In the genomic region with DNA sequence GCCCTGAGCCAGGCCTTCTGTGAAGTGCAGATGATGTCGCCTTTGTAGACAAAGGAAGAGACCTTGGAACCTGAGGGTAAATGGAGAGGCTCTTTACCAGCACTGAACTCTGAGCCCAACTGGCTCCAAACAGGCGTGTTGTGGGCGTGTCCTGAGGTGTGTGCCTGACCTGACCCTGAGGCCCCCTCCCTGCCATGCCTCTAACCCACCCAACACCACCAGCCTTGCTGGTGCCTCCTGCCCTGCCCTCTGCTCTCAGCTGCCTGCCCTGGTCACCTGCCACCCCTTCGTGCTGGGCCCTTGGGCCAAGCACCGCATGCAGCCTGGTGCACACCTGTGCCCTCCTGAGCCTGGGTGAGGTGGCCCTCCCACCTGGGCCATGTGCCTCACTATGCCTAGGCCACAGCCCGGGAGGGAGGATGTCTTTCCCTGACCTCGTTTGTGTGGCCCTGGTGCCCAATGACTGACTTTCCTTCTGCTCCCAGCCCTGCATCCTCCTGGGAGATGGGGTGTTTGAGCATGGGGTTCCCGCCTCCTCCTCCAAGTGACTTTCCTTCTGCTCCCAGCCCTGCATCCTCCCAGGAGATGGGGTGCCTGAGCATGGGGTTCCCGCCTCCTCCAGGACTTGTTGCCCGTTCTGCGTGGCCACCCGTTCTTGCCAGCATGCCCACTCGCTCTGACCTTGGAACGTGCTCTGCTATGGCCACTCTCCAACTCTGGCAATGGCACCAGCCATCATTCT, we compare ENCODE assay signal across 1 cellular context.
TF ChIP-seq lines count a peak whose summit lies in the region.

No MANE protein-coding gene starts in this region.

TF ChIP-seq in GM23338, 12 proteins besides CTCF, POLR2A, EP300 and RAD21 (continued from another document):
- TF ChIP-seq, protein P1, sequence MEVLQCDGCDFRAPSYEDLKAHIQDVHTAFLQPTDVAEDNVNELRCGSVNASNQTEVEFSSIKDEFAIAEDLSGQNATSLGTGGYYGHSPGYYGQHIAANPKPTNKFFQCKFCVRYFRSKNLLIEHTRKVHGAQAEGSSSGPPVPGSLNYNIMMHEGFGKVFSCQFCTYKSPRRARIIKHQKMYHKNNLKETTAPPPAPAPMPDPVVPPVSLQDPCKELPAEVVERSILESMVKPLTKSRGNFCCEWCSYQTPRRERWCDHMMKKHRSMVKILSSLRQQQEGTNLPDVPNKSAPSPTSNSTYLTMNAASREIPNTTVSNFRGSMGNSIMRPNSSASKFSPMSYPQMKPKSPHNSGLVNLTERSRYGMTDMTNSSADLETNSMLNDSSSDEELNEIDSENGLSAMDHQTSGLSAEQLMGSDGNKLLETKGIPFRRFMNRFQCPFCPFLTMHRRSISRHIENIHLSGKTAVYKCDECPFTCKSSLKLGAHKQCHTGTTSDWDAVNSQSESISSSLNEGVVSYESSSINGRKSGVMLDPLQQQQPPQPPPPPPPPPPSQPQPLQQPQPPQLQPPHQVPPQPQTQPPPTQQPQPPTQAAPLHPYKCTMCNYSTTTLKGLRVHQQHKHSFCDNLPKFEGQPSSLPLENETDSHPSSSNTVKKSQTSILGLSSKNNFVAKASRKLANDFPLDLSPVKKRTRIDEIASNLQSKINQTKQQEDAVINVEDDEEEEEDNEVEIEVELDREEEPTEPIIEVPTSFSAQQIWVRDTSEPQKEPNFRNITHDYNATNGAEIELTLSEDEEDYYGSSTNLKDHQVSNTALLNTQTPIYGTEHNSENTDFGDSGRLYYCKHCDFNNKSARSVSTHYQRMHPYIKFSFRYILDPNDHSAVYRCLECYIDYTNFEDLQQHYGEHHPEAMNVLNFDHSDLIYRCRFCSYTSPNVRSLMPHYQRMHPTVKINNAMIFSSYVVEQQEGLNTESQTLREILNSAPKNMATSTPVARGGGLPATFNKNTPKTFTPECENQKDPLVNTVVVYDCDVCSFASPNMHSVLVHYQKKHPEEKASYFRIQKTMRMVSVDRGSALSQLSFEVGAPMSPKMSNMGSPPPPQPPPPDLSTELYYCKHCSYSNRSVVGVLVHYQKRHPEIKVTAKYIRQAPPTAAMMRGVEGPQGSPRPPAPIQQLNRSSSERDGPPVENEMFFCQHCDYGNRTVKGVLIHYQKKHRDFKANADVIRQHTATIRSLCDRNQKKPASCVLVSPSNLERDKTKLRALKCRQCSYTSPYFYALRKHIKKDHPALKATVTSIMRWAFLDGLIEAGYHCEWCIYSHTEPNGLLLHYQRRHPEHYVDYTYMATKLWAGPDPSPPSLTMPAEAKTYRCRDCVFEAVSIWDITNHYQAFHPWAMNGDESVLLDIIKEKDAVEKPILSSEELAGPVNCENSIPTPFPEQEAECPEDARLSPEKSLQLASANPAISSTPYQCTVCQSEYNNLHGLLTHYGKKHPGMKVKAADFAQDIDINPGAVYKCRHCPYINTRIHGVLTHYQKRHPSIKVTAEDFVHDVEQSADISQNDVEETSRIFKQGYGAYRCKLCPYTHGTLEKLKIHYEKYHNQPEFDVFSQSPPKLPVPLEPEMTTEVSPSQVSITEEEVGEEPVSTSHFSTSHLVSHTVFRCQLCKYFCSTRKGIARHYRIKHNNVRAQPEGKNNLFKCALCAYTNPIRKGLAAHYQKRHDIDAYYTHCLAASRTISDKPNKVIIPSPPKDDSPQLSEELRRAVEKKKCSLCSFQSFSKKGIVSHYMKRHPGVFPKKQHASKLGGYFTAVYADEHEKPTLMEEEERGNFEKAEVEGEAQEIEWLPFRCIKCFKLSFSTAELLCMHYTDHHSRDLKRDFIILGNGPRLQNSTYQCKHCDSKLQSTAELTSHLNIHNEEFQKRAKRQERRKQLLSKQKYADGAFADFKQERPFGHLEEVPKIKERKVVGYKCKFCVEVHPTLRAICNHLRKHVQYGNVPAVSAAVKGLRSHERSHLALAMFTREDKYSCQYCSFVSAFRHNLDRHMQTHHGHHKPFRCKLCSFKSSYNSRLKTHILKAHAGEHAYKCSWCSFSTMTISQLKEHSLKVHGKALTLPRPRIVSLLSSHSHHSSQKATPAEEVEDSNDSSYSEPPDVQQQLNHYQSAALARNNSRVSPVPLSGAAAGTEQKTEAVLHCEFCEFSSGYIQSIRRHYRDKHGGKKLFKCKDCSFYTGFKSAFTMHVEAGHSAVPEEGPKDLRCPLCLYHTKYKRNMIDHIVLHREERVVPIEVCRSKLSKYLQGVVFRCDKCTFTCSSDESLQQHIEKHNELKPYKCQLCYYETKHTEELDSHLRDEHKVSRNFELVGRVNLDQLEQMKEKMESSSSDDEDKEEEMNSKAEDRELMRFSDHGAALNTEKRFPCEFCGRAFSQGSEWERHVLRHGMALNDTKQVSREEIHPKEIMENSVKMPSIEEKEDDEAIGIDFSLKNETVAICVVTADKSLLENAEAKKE (CRISPR knock-in tag; IDR thresholded peaks at IDR 0.05): no peak
